ENCODE assay signal across 8 cellular contexts in genomic region chr10:32446701-32447406, GRCh38. TPM values are rescaled to one million over a fixed set of nuclear protein-coding genes. Genes with fewer than 3 reads are reported as not detected.
DNase-seq lines count a peak whose midpoint lies in the region; ATAC-seq, FAIRE-seq and TF ChIP-seq lines count a peak whose summit lies in the region.

No MANE protein-coding gene starts in this region.

- FAIRE-seq in RCC 7860 (lab: Jason Lieb, UNC), result no peak

- H3K27me3 ChIP-seq in heart right ventricle, result no peaks in the 10 kb centered on the region
- no peaks in the 10 kb centered on the region for H3K27me3 ChIP-seq in psoas muscle (ENCODE audit: insufficient read depth in 3 of 3, low read length in 2 of 3)

- intact Hi-C loops in heart right ventricle (cut with DNase I) (loop anchor here in 9 of 10 donors (1.0 to 10.0 kb wide), 5 partner anchors 52 to 192 kb away; no protein-coding TSS in a partner anchor), psoas muscle (cut with DNase I) (loop anchor here in 1 of 2 donors (2.0 kb wide), 1 partner anchor 68 kb away; no protein-coding TSS in a partner anchor)

- no peaks in the 10 kb centered on the region for H3K27me3 Mint-ChIP-seq in activated naive CD8-positive, alpha-beta T cell

- TF ChIP-seq CTCF in LNCaP clone FGC (IDR thresholded peaks at IDR 0.05; ENCODE audit: control insufficient read depth, extremely low read depth, insufficient read depth) (no peak), heart right ventricle (IDR thresholded peaks at IDR 0.05) (no peak), psoas muscle (IDR thresholded peaks at IDR 0.05) (no peak)

- H3K4me1 ChIP-seq in heart right ventricle, result peaks cover 0 to 19% (median 9%) of the 10 kb centered on the region in 9 donors
- H3K4me1 ChIP-seq in psoas muscle, result peaks cover 12% of the 10 kb centered on the region

- H3K4me1 Mint-ChIP-seq in activated naive CD8-positive, alpha-beta T cell (ENCODE audit: low read depth), result peaks cover 16% of the 10 kb centered on the region

- whole genome bisulfite sequencing in heart right ventricle, 2 donors, result 9 to 22% methylated on average over 12 of the region's 12 CpGs
- WGBS in psoas muscle, 3 donors, result 3 to 8% (median 5%) methylated on average over 12 of the region's 12 CpGs

- H3K27ac Mint-ChIP-seq in activated naive CD8-positive, alpha-beta T cell, result peak overlapping the region; percentile 96

- peak overlapping the region; percentile 95 to 99 (median 98) for H3K27ac ChIP-seq in heart right ventricle
- peak overlapping the region; percentile 93 for H3K27ac ChIP-seq in psoas muscle

- peaks cover 0 to 6% (median 3%) of the 10 kb centered on the region in 9 donors for H3K36me3 ChIP-seq in heart right ventricle
- peaks cover 0 to 4% of the 10 kb centered on the region in 2 donors for H3K36me3 ChIP-seq in psoas muscle (ENCODE audit: insufficient read depth in 1 of 2, low read depth in 1 of 2)

- no peaks in the 10 kb centered on the region for H3K9me3 Mint-ChIP-seq in activated naive CD8-positive, alpha-beta T cell (ENCODE audit: low read depth)

- H3K9me3 ChIP-seq in heart right ventricle, result peaks cover 0 to 8% (median 0%) of the 10 kb centered on the region in 11 donors
- no peaks in the 10 kb centered on the region for H3K9me3 ChIP-seq in psoas muscle

- peaks cover 10% of the 10 kb centered on the region for H3K36me3 Mint-ChIP-seq in activated naive CD8-positive, alpha-beta T cell

- H3K4me3 ChIP-seq in LNCaP clone FGC (ENCODE audit: low read depth, low read length) (peak overlapping the region; percentile 89), heart right ventricle (peak overlapping the region; percentile 56 to 85 (median 74)), psoas muscle (peak overlapping the region; percentile 73)

- ATAC-seq in heart right ventricle (peak; percentile 4 to 58 (median 38)), psoas muscle (peak in 3 of 4 donors; percentile 28 to 65 (median 28))

- peak overlapping the region; percentile 97 for H3K4me3 Mint-ChIP-seq in activated naive CD8-positive, alpha-beta T cell

- DNase-seq in NCI-H526 (lab: John Stamatoyannopoulos, UW), result peak; percentile 30 to 31
- no peak for DNase-seq in NCI-H526 treated with DMSO at 0.1 percent for 48 hours (lab: John Stamatoyannopoulos, UW)
- DNase-seq in LNCaP clone FGC (ENCODE audit: low read depth), result no peak
- no peak for DNase-seq in heart right ventricle
- no peak for DNase-seq in psoas muscle
- no peak for DNase-seq in stimulated activated CD4-positive, alpha-beta T cell treated with anti-CD3 and anti-CD28 coated beads, Interleukin-4, amount 100 ng/mL, for 4 hours
- DNase-seq in RCC 7860 (ENCODE audit: low spot score), result no peak

RNA-seq across cellular contexts. Expression of gene CCDC7, which starts 0.9 kb away (rescaled TPM):
- total RNA-seq in heart right ventricle, result 10 to 100 TPM; 17.8 to 34.1 (median 21.0) TPM
- 1 to 10 TPM in 1 of 2 donors, under 1 TPM in 1; 0.96 to 3.4 TPM for polyA plus RNA-seq in heart right ventricle
- total RNA-seq in psoas muscle, result 10 to 100 TPM; 13.5 to 20.4 (median 16.7) TPM
- polyA plus RNA-seq in psoas muscle, result 1 to 10 TPM in 1 of 3 donors, under 1 TPM in 2; 0.85 to 1.4 (median 0.86) TPM

Comparison
In these comparisons a context has a peak if more than half of its experiments do, and no peak if none do; other contexts are left out.
1. DNase-seq: peak in NCI-H526 (2 of 2); none in NCI-H526 treated with DMSO at 0.1 percent for 48 hours (single experiment), LNCaP clone FGC (single experiment), heart right ventricle (0 of 2), psoas muscle (0 of 2), stimulated activated CD4-positive, alpha-beta T cell treated with anti-CD3 and anti-CD28 coated beads, Interleukin-4, amount 100 ng/mL, for 4 hours (0 of 2) and RCC 7860 (single experiment).
2. Peak in every context shown above with its lines, with median percentiles within 50 percentile points of each other: H3K4me3 ChIP-seq.